In genomic region chr12:122150127-122150681, GRCh38 we compare ENCODE assay signal across 34 cellular contexts. TPM values are rescaled to one million over a fixed set of nuclear protein-coding genes. Genes with fewer than 3 reads are reported as not detected.
"Had no signal": no experiment of that assay in that cellular context is flagged by ENCODE, and none has a peak within 500 bp of the region (broad histone marks: within the 10 kb centered on the region; RNA-seq: fewer than 3 reads in every experiment).

No MANE protein-coding gene starts in this region.

- H3K36me3 ChIP-seq: left ventricle myocardium inferior, neural progenitor cell, neutrophil, pancreas, right atrium auricular region, right lobe of liver, uterus had no signal

- H3K27me3 Mint-ChIP-seq: naive B cell; stimulated activated naive CD8-positive, alpha-beta T cell treated with anti-CD3 and anti-CD28 coated beads, Interleukin-15, amount 100 ng/mL, for 72 hours had no signal

- H3K9me3 Mint-ChIP-seq: mesothelial cell of epicardium; naive B cell; natural killer cell; nephron progenitor cell; neural progenitor cell; stimulated activated memory B cell treated with anti-CD40 and anti-IgM and Interleukin-4, amounts not matched to agents 10 μg/mL and 1 μg/mL and 100 μg/mL, for 72 hours; stimulated activated naive CD8-positive, alpha-beta T cell treated with anti-CD3 and anti-CD28 coated beads, Interleukin-15, amount 100 ng/mL, for 72 hours; type B pancreatic cell had no signal

- H3K27ac Mint-ChIP-seq: mesothelial cell of epicardium; natural killer cell; nephron progenitor cell; neural progenitor cell; stimulated activated memory B cell treated with anti-CD40 and anti-IgM and Interleukin-4, amounts not matched to agents 10 μg/mL and 1 μg/mL and 100 μg/mL, for 72 hours; type B pancreatic cell had no signal

- H3K4me3 Mint-ChIP-seq: mesothelial cell of epicardium; naive B cell; natural killer cell; nephron progenitor cell; stimulated activated memory B cell treated with anti-CD40 and anti-IgM and Interleukin-4, amounts not matched to agents 10 μg/mL and 1 μg/mL and 100 μg/mL, for 72 hours; stimulated activated naive CD8-positive, alpha-beta T cell treated with anti-CD3 and anti-CD28 coated beads, Interleukin-15, amount 100 ng/mL, for 72 hours; type B pancreatic cell had no signal

- H3K4me3 ChIP-seq: left ventricle myocardium inferior, lung, neural progenitor cell, pancreas, right atrium auricular region, right lobe of liver, smooth muscle cell, tibial nerve, uterus had no signal

- DNase-seq: islet precursor cell; left ventricle myocardium inferior; mesendoderm; naive B cell; natural killer cell; nephron progenitor cell; pancreas; right lobe of liver; stimulated activated CD4-positive, alpha-beta T cell treated with anti-CD3 and anti-CD28 coated beads, Interleukin-1b, Interleukin-23, amount 100 ng/mL, for 48 hours; stimulated activated CD4-positive, alpha-beta T cell treated with anti-CD3 and anti-CD28 coated beads, Interleukin-2, amount 100 ng/mL, for 48 hours; stimulated activated CD4-positive, alpha-beta T cell treated with anti-CD3 and anti-CD28 coated beads, Interleukin-4, amount 100 ng/mL, for 4 hours; stimulated activated CD8-positive, alpha-beta memory T cell treated with anti-CD3 and anti-CD28 coated beads, Interleukin-4, amount 100 ng/mL, for 48 hours; stimulated activated naive CD4-positive, alpha-beta T cell treated with Interleukin-2 at 50 U/mL for 16 hours; stimulated activated naive CD8-positive, alpha-beta T cell treated with anti-CD3 and anti-CD28 coated beads, Interleukin-15, amount 100 ng/mL, for 72 hours; substantia nigra; uterus had no signal

- H3K36me3 Mint-ChIP-seq: mesothelial cell of epicardium; naive B cell; natural killer cell; neural progenitor cell; stimulated activated memory B cell treated with anti-CD40 and anti-IgM and Interleukin-4, amounts not matched to agents 10 μg/mL and 1 μg/mL and 100 μg/mL, for 72 hours; type B pancreatic cell had no signal

- H2AFZ ChIP-seq: neural progenitor cell had no signal

- H3K9ac ChIP-seq: neural progenitor cell had no signal

- H3K27me3 ChIP-seq: neural progenitor cell, pancreas, right atrium auricular region, right lobe of liver, tibial nerve, uterus had no signal

- H3K4me1 ChIP-seq: left ventricle myocardium inferior, pancreas, right atrium auricular region, right lobe of liver, tibial nerve, uterus had no signal

- H3K4me2 ChIP-seq: neural progenitor cell, smooth muscle cell had no signal

- H3K9me3 ChIP-seq: left ventricle myocardium inferior, neutrophil, pancreas, right atrium auricular region, right lobe of liver, tibial nerve, uterus had no signal

- ATAC-seq: natural killer cell; pancreas; right lobe of liver; stimulated activated memory B cell treated with anti-CD40 and anti-IgM and Interleukin-4, amounts not matched to agents 10 μg/mL and 1 μg/mL and 100 μg/mL, for 72 hours; stimulated activated naive CD8-positive, alpha-beta T cell treated with anti-CD3 and anti-CD28 coated beads, Interleukin-15, amount 100 ng/mL, for 72 hours had no signal

- H3K27ac ChIP-seq: left ventricle myocardium inferior, neural progenitor cell, neutrophil, pancreas, right atrium auricular region, right lobe of liver, tibial nerve, uterus had no signal

- H3K4me1 Mint-ChIP-seq: natural killer cell; nephron progenitor cell; neural progenitor cell; stimulated activated memory B cell treated with anti-CD40 and anti-IgM and Interleukin-4, amounts not matched to agents 10 μg/mL and 1 μg/mL and 100 μg/mL, for 72 hours; stimulated activated naive CD8-positive, alpha-beta T cell treated with anti-CD3 and anti-CD28 coated beads, Interleukin-15, amount 100 ng/mL, for 72 hours had no signal

- FAIRE-seq: pancreas had no signal

RNA-seq across cellular contexts. Expression of gene IL31, which starts 23.8 kb away (rescaled TPM):
- total RNA-seq: kidney epithelial cell, left ventricle myocardium inferior, lower leg skin, lung, mesothelial cell of epicardium, mononuclear cell, natural killer cell, omental fat pad, pancreas, pulmonary artery endothelial cell, renal cortical epithelial cell, right atrium auricular region, right lobe of liver, skeletal muscle tissue, smooth muscle cell, temporal lobe, tibial nerve, ureter, uterus had no signal
- polyA plus RNA-seq: lung, pancreas, smooth muscle cell had no signal

RNA-seq across cellular contexts. Expression of gene LRRC43, which starts 32.7 kb away (rescaled TPM):
- total RNA-seq: skeletal muscle tissue, smooth muscle cell had no signal

RNA-seq across cellular contexts. Expression of gene B3GNT4, which starts 53.3 kb away (rescaled TPM):
- total RNA-seq: left ventricle myocardium inferior, right atrium auricular region, skeletal muscle tissue, smooth muscle cell, ureter had no signal
